26 cellular contexts compared by ENCODE assay signal in genomic region chr2:30957591-30957990, GRCh38.
"Had no signal": no experiment of that assay in that cellular context is flagged by ENCODE, and none has a peak within 500 bp of the region (broad histone marks: within the 10 kb centered on the region; RNA-seq: fewer than 3 reads in every experiment).

No MANE protein-coding gene starts in this region.

- H3K9ac ChIP-seq: neural progenitor cell, parathyroid adenoma had no signal

- H3K36me3 ChIP-seq: neural progenitor cell, ovary, spleen, suprapubic skin, tibial artery, transverse colon, upper lobe of right lung, uterus had no signal

- H3K9me3 ChIP-seq: ovary, psoas muscle, spleen, suprapubic skin, testis, tibial artery, transverse colon, upper lobe of right lung, uterus had no signal

- ATAC-seq: natural killer cell; psoas muscle; stimulated activated memory B cell treated with anti-CD40 and anti-IgM and Interleukin-4, amounts not matched to agents 10 μg/mL and 1 μg/mL and 100 μg/mL, for 72 hours; stimulated activated naive CD8-positive, alpha-beta T cell treated with anti-CD3 and anti-CD28 coated beads, Interleukin-15, amount 100 ng/mL, for 72 hours; stimulated activated naive CD8-positive, alpha-beta T cell treated with anti-CD3 and anti-CD28 coated beads, Interleukin-15, Interleukin-2, amounts not matched to agents 100 U/mL and 50 U/mL, for 24 hours; upper lobe of right lung had no signal

- H3K27ac ChIP-seq: neural progenitor cell, ovary, parathyroid adenoma, psoas muscle, skin epidermis, spleen, suprapubic skin, testis, tibial artery, transverse colon, upper lobe of right lung, uterus had no signal

- H3K4me3 ChIP-seq: neural progenitor cell, ovary, psoas muscle, skin epidermis, smooth muscle cell, spleen, suprapubic skin, testis, tibial artery, transverse colon, upper lobe of right lung, uterus had no signal

- H3K4me1 ChIP-seq: parathyroid adenoma, psoas muscle, spleen, suprapubic skin, testis, upper lobe of right lung, uterus had no signal

- DNase-seq: natural killer cell; occipital lobe; ovary; psoas muscle; right cardiac atrium; spleen; stimulated activated CD4-positive, alpha-beta T cell treated with anti-CD3 and anti-CD28 coated beads, Interleukin-12 subunit alpha, Interleukin-12 subunit beta, amount 100 ng/mL, for 4 hours; stimulated activated CD4-positive, alpha-beta T cell treated with anti-CD3 and anti-CD28 coated beads, Interleukin-1b, Interleukin-23, amount 100 ng/mL, for 48 hours; stimulated activated CD4-positive, alpha-beta T cell treated with anti-CD3 and anti-CD28 coated beads, Interleukin-4, amount 100 ng/mL, for 1 hour; stimulated activated CD4-positive, alpha-beta T cell treated with anti-CD3 and anti-CD28 coated beads, Interleukin-4, amount 100 ng/mL, for 4 hours; stimulated activated CD8-positive, alpha-beta memory T cell treated with anti-CD3 and anti-CD28 coated beads, Interleukin-4, amount 100 ng/mL, for 48 hours; stimulated activated naive CD4-positive, alpha-beta T cell; stimulated activated naive CD8-positive, alpha-beta T cell treated with anti-CD3 and anti-CD28 coated beads, Interleukin-15, amount 100 ng/mL, for 72 hours; stimulated activated naive CD8-positive, alpha-beta T cell treated with anti-CD3 and anti-CD28 coated beads, Interleukin-15, Interleukin-2, amounts not matched to agents 100 U/mL and 50 U/mL, for 24 hours; substantia nigra; testis; tibial artery; upper lobe of right lung; uterus had no signal
